In genomic region chr4:52840531-52841350, GRCh38 we compare ENCODE assay signal across 25 cellular contexts. TPM values are rescaled to one million over a fixed set of nuclear protein-coding genes. Genes with fewer than 3 reads are reported as not detected.
DNase-seq lines count a peak whose midpoint lies in the region; TF ChIP-seq lines count a peak whose summit lies in the region.
"Had no signal": no experiment of that assay in that cellular context is flagged by ENCODE, and none has a peak within 500 bp of the region (broad histone marks: within the 10 kb centered on the region; RNA-seq: fewer than 3 reads in every experiment).

No MANE protein-coding gene starts in this region.

- H3K27ac Mint-ChIP-seq in chondrocyte (ENCODE audit: unreplicated experiment) (peak overlapping the region; percentile 78), neural progenitor cell (peak overlapping the region; percentile 52)
- H3K27ac Mint-ChIP-seq: activated CD8-positive, alpha-beta T cell treated with anti-CD3 and anti-CD28 coated beads, Interleukin-2, amount 10 ng/mL, durations not matched to agents 7 days and 5 days; CD8-positive, alpha-beta T cell; HFFc6; natural killer cell treated with Interleukin-12 subunit alpha and Interleukin-12 subunit beta and Interleukin-15 and Interleukin-18, amount 100 ng/mL, for 72 hours had no signal

- no peak for TF ChIP-seq EP300 in sigmoid colon (IDR thresholded peaks at IDR 0.05)

- peaks cover 40% of the 10 kb centered on the region for H3K4me1 ChIP-seq in neural progenitor cell
- H3K4me1 ChIP-seq in sigmoid colon, result peaks cover 0 to 17% (median 11%) of the 10 kb centered on the region in 4 donors
- H3K4me1 ChIP-seq: colonic mucosa had no signal

- H3K9me3 Mint-ChIP-seq in chondrocyte (ENCODE audit: low read depth) (no peaks in the 10 kb centered on the region), neural progenitor cell (no peaks in the 10 kb centered on the region)
- H3K9me3 Mint-ChIP-seq: CD8-positive, alpha-beta T cell; HFFc6; natural killer cell treated with Interleukin-12 subunit alpha and Interleukin-12 subunit beta and Interleukin-15 and Interleukin-18, amount 100 ng/mL, for 72 hours had no signal

- no peaks in the 10 kb centered on the region for H3K27me3 Mint-ChIP-seq in chondrocyte (ENCODE audit: low read depth)
- peaks cover 12% of the 10 kb centered on the region for H3K27me3 Mint-ChIP-seq in neural progenitor cell (ENCODE audit: insufficient read depth, low read depth)

- H3K9ac ChIP-seq in neural progenitor cell, result no peak overlapping the region
- H3K9ac ChIP-seq: KMS-11 had no signal

- H3K27me3 ChIP-seq in H7 (ENCODE audit: control insufficient read depth, insufficient read depth, low read length) (no peaks in the 10 kb centered on the region; the same call in 1 of the 2 replicates), neural progenitor cell (no peaks in the 10 kb centered on the region), sigmoid colon (no peaks in the 10 kb centered on the region)
- H3K27me3 ChIP-seq: colonic mucosa had no signal

- TF ChIP-seq CTCF in chondrocyte (IDR thresholded peaks at IDR 0.05) (no peak), neural progenitor cell (IDR thresholded peaks at IDR 0.05) (no peak), sigmoid colon (IDR thresholded peaks at IDR 0.05) (no peak)

- H3K4me3 ChIP-seq in H7 (ENCODE audit: insufficient read depth, low read depth, low read length), result no peak overlapping the region
- no peak overlapping the region for H3K4me3 ChIP-seq in neural progenitor cell
- no peak overlapping the region for H3K4me3 ChIP-seq in sigmoid colon
- H3K4me3 ChIP-seq: colonic mucosa, thoracic aorta had no signal

- no peaks in the 10 kb centered on the region for H3K79me2 ChIP-seq in neural progenitor cell (ENCODE audit: low read depth)

- H3K36me3 ChIP-seq in H7 (replicated peaks; ENCODE audit: control insufficient read depth, insufficient read depth, low read length), result no peaks in the 10 kb centered on the region; the same call in 1 of the 2 replicates
- no peaks in the 10 kb centered on the region for H3K36me3 ChIP-seq in neural progenitor cell
- no peaks in the 10 kb centered on the region for H3K36me3 ChIP-seq in sigmoid colon
- H3K36me3 ChIP-seq: colonic mucosa, thoracic aorta had no signal

- H3K27ac ChIP-seq in neural progenitor cell (no peak overlapping the region), sigmoid colon (no peak overlapping the region)
- H3K27ac ChIP-seq: colonic mucosa, KMS-11, RWPE1, thoracic aorta had no signal

- no peak overlapping the region for H2AFZ ChIP-seq in neural progenitor cell (replicated peaks)

- intact Hi-C loops in sigmoid colon (cut with DNase I), result no loop called here

- no peaks in the 10 kb centered on the region for H3K36me3 Mint-ChIP-seq in chondrocyte (ENCODE audit: low read depth)
- no peaks in the 10 kb centered on the region for H3K36me3 Mint-ChIP-seq in neural progenitor cell
- H3K36me3 Mint-ChIP-seq: CD8-positive, alpha-beta T cell; natural killer cell treated with Interleukin-12 subunit alpha and Interleukin-12 subunit beta and Interleukin-15 and Interleukin-18, amount 100 ng/mL, for 72 hours had no signal

- WGBS in sigmoid colon, 2 donors, result 70 to 87% methylated on average over 9 of the region's 9 CpGs

- H3K4me2 ChIP-seq in neural progenitor cell, result peak overlapping the region; percentile 30
- H3K4me2 ChIP-seq: KMS-11 had no signal

- H3K9me3 ChIP-seq in neural progenitor cell (ENCODE audit: low read depth) (no peaks in the 10 kb centered on the region), sigmoid colon (no peaks in the 10 kb centered on the region)
- H3K9me3 ChIP-seq: colonic mucosa, thoracic aorta had no signal

- H4K20me1 ChIP-seq in neural progenitor cell (ENCODE audit: low read depth), result no peaks in the 10 kb centered on the region

- no peak for TF ChIP-seq POLR2A in sigmoid colon (IDR thresholded peaks at IDR 0.05)

- H3K4me1 Mint-ChIP-seq in chondrocyte (ENCODE audit: low read depth) (peaks cover 58% of the 10 kb centered on the region), neural progenitor cell (peaks cover 51% of the 10 kb centered on the region)

- H3K4me3 Mint-ChIP-seq in chondrocyte (ENCODE audit: unreplicated experiment) (no peak overlapping the region), neural progenitor cell (no peak overlapping the region)
- H3K4me3 Mint-ChIP-seq: activated CD8-positive, alpha-beta T cell treated with anti-CD3 and anti-CD28 coated beads, Interleukin-2, amount 10 ng/mL, durations not matched to agents 7 days and 5 days; CD8-positive, alpha-beta T cell; HFFc6; natural killer cell treated with Interleukin-12 subunit alpha and Interleukin-12 subunit beta and Interleukin-15 and Interleukin-18, amount 100 ng/mL, for 72 hours had no signal

- peaks cover 20% of the 10 kb centered on the region for H3F3A ChIP-seq in neural progenitor cell (ENCODE audit: low read depth)

- DNase-seq in DMS79 (lab: John Stamatoyannopoulos, UW) (peak; percentile 46), H7 (peak; percentile 32), chondrocyte (ENCODE audit: low spot score) (no peak), neural progenitor cell (ENCODE audit: low spot score) (peak; percentile 56), NCI-H1436 treated with DMSO at 0.1 percent for 48 hours (lab: John Stamatoyannopoulos, UW) (no peak), nucleus accumbens (lab: John Stamatoyannopoulos, UW) (no peak), sigmoid colon (no peak)
- DNase-seq: activated CD4-positive, CD25-positive, alpha-beta regulatory T cell treated with anti-CD3 and anti-CD28 coated beads, Interleukin-2, amount 50 U/mL, for 72 hours; activated CD8-positive, alpha-beta T cell treated with anti-CD3 and anti-CD28 coated beads, Interleukin-2, amount 10 ng/mL, durations not matched to agents 7 days and 5 days; activated gamma-delta T cell treated with Interleukin-2 at 50 U/mL for 16 hours; CD8-positive, alpha-beta T cell; colonic mucosa; HFFc6; left cardiac atrium; MV-4-11; NCI-H2029; stimulated activated CD4-positive, alpha-beta T cell treated with anti-CD3 and anti-CD28 coated beads, Interleukin-4, amount 100 ng/mL, for 1 hour; stimulated activated naive CD4-positive, alpha-beta T cell had no signal

RNA-seq across cellular contexts. Expression of gene RASL11B, which starts 21.4 kb away (rescaled TPM):
- 20.6 and 32.4 TPM in 2 replicates for total RNA-seq in H7 (2014; rRNA removed; shearing (Covaris generic))
- total RNA-seq in chondrocyte (6.5 to 30.5 TPM (median 8.1 TPM) in 3 replicates), neural progenitor cell (ENCODE audit: low replicate concordance) (6.8 and 10.1 TPM in 2 replicates), sigmoid colon (1 to 10 TPM in 1 of 4 donors, under 1 TPM in 3; 0.36 to 2.2 (median 0.60) TPM)
- 1 to 10 TPM in 1 of 3 donors, not detected in 2; 1.6 TPM for polyA plus RNA-seq in sigmoid colon
- total RNA-seq: glomerular endothelial cell; HT1080; natural killer cell treated with Interleukin-12 subunit alpha and Interleukin-12 subunit beta and Interleukin-15 and Interleukin-18, amount 100 ng/mL, for 72 hours; pulmonary artery endothelial cell had no signal

Comparison
In these comparisons a context has a peak if more than half of its experiments do, and no peak if none do; other contexts are left out.
1. DNase-seq: peak in DMS79 (single experiment), H7 (single experiment) and neural progenitor cell (single experiment); none in chondrocyte (single experiment), NCI-H1436 treated with DMSO at 0.1 percent for 48 hours (single experiment), nucleus accumbens (0 of 56) and sigmoid colon (single experiment).